In the genomic region with DNA sequence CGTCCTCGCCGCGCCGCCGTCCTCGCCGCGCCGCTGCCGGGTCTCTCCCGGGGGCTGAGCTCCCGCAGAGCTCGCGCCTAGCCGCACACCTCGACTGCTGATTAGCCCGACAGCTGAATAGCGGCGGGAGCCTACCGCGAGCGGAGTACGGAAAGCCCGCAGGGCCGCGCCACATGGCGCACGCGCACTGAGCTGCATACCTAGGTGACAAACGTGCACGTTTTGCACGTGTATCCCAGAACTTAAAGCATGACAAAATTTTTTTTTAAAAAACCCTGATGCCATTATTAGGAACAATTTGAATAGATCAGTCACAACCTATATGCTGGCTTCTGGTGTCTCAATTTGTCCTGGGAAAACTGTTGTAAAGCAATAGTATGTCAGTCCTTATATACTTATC, we compare ENCODE assay signal across 7 cellular contexts.
A peak's percentile ranks its signal among the peaks of the same experiment; 100 is the strongest.
DNase-seq lines count a peak whose midpoint lies in the region; ATAC-seq lines count a peak whose summit lies in the region.

A gene with protein sequence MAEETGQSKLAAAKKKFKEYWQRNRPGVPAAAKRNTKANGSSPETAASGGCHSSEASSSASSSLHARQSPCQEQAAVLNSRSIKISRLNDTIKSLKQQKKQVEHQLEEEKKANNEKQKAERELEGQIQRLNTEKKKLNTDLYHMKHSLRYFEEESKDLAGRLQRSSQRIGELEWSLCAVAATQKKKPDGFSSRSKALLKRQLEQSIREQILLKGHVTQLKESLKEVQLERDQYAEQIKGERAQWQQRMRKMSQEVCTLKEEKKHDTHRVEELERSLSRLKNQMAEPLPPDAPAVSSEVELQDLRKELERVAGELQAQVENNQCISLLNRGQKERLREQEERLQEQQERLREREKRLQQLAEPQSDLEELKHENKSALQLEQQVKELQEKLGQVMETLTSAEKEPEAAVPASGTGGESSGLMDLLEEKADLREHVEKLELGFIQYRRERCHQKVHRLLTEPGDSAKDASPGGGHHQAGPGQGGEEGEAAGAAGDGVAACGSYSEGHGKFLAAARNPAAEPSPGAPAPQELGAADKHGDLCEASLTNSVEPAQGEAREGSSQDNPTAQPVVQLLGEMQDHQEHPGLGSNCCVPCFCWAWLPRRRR (minus strand): TSS at position 122 of the 400 bp plus-strand sequence. CDS start 48,117 bp downstream, outside the sequence.

- H3K9ac ChIP-seq in mucosa of rectum (ENCODE audit: low read depth in 1 of 2, low read length in 2 of 2) = peak within 1 kb of the TSS in 1 of 2 donors; percentile 17

- H3K27me3 ChIP-seq in mucosa of rectum (ENCODE audit: control insufficient read depth in 2 of 2, insufficient read depth in 2 of 2, low read length in 2 of 2) = no peaks in the 10 kb centered on the region

- H3K4me1 ChIP-seq in mucosa of rectum (ENCODE audit: control insufficient read depth in 2 of 2, insufficient read depth in 2 of 2, low read length in 2 of 2) = no peaks in the 10 kb centered on the region

- ATAC-seq in GM18867 (IDR thresholded peaks at IDR 0.05; ENCODE audit: unreplicated experiment) (peak; percentile 72), HG03139 (IDR thresholded peaks at IDR 0.05; ENCODE audit: unreplicated experiment) (peak; percentile 64)

- peak within 1 kb of the TSS; percentile 23 to 55 for H3K4me3 ChIP-seq in mucosa of rectum (ENCODE audit: low read length in 2 of 2)

- no peaks in the 10 kb centered on the region for H3K9me3 ChIP-seq in mucosa of rectum (ENCODE audit: control insufficient read depth in 2 of 2, low read length in 2 of 2)

- H3K27ac ChIP-seq in epithelial cell of prostate (no peak within 1 kb of the TSS), mucosa of rectum (ENCODE audit: low read depth in 2 of 2, low read length in 2 of 2) (no peak within 1 kb of the TSS)

- no peaks in the 10 kb centered on the region for H3K36me3 ChIP-seq in mucosa of rectum (ENCODE audit: control insufficient read depth in 2 of 2, insufficient read depth in 2 of 2, low read length in 2 of 2)

- DNase-seq in NCI-H69 (lab: John Stamatoyannopoulos, UW) = peak; percentile 95
- peak; percentile 88 for DNase-seq in activated CD8-positive, alpha-beta memory T cell treated with anti-CD3 and anti-CD28 coated beads, Interleukin-2, amount 50 U/mL, for 4 hours
- DNase-seq in epithelial cell of prostate (ENCODE audit: low read depth, low spot score) = peak; percentile 36
- DNase-seq in stimulated activated CD8-positive, alpha-beta memory T cell treated with anti-CD3 and anti-CD28 coated beads, Interleukin-4, amount 100 ng/mL, for 4 hours (ENCODE audit: low read depth in 2 of 2, low spot score in 1 of 2) = peak; percentile 67 to 77

Comparison
In these comparisons a context has a peak if more than half of its experiments do, and no peak if none do; other contexts are left out.
1. DNase-seq: peak in every context shown above with its lines; median percentile 95 in NCI-H69; 88 in activated CD8-positive, alpha-beta memory T cell treated with anti-CD3 and anti-CD28 coated beads, Interleukin-2, amount 50 U/mL, for 4 hours; 72 in stimulated activated CD8-positive, alpha-beta memory T cell treated with anti-CD3 and anti-CD28 coated beads, Interleukin-4, amount 100 ng/mL, for 4 hours; 36 in epithelial cell of prostate.